ENCODE assay signal across 34 cellular contexts in genomic region chr22:33735978-33736377, GRCh38.
"Had no signal": no experiment of that assay in that cellular context is flagged by ENCODE, and none has a peak within 500 bp of the region (broad histone marks: within the 10 kb centered on the region; RNA-seq: fewer than 3 reads in every experiment).

No MANE protein-coding gene starts in this region.

- H3K36me3 ChIP-seq: adrenal gland, brain microvascular endothelial cell, breast epithelium had no signal

- H3K4me3 ChIP-seq: adrenal gland, body of pancreas, breast epithelium had no signal

- H3K36me3 Mint-ChIP-seq: activated CD4-positive, alpha-beta memory T cell treated with anti-CD3 and anti-CD28 coated beads for 36 hours; activated naive CD4-positive, alpha-beta T cell treated with anti-CD3 and anti-CD28 coated beads, Interleukin-2, amount 50 U/mL, for 72 hours; activated naive CD8-positive, alpha-beta T cell treated with anti-CD3 and anti-CD28 coated beads for 36 hours had no signal

- ATAC-seq: activated CD8-positive, alpha-beta T cell treated with anti-CD3 and anti-CD28 coated beads for 36 hours; activated naive CD4-positive, alpha-beta T cell treated with anti-CD3 and anti-CD28 coated beads, Interleukin-2, amount 50 U/mL, for 72 hours; activated T-cell treated with anti-CD3 and anti-CD28 coated beads, Interleukin-2, amount 50 U/mL, for 4 hours; activated T-cell treated with anti-CD3 and anti-CD28 coated beads, Interleukin-2, amount 50 U/mL, for 72 hours; activated T-helper 17 cell treated with anti-CD3 and anti-CD28 coated beads, Interleukin-2, amount 50 U/mL, for 72 hours; body of pancreas had no signal

- DNase-seq: activated B cell treated with CpG ODN at 0.5 μM for 24 hours; activated CD4-positive, alpha-beta memory T cell treated with anti-CD3 and anti-CD28 coated beads for 36 hours; activated CD4-positive, alpha-beta T cell treated with anti-CD3 and anti-CD28 coated beads for 4 hours; activated CD4-positive, alpha-beta T cell treated with anti-CD3 and anti-CD28 coated beads, Interleukin-2, amount 10 ng/mL, durations not matched to agents 24 days and 14 days; activated CD4-positive, alpha-beta T cell treated with anti-CD3 and anti-CD28 coated beads, Interleukin-2, amount 50 U/mL, for 1 hour; activated CD4-positive, alpha-beta T cell treated with anti-CD3 and anti-CD28 coated beads, Interleukin-2, amount 50 U/mL, for 4 hours; activated CD4-positive, CD25-positive, alpha-beta regulatory T cell treated with anti-CD3 and anti-CD28 coated beads, Interleukin-2, amount 50 U/mL, for 72 hours; activated CD8-positive, alpha-beta memory T cell treated with anti-CD3 and anti-CD28 coated beads, Interleukin-2, amount 50 U/mL, for 4 hours; activated CD8-positive, alpha-beta T cell treated with anti-CD3 and anti-CD28 coated beads for 36 hours; activated effector memory CD4-positive, alpha-beta T cell treated with anti-CD3 and anti-CD28 coated beads, Interleukin-2, amount 50 U/mL, for 16 hours; activated gamma-delta T cell treated with Interleukin-2 at 50 U/mL for 16 hours; activated naive CD4-positive, alpha-beta T cell; activated naive CD4-positive, alpha-beta T cell treated with anti-CD3 and anti-CD28 coated beads for 36 hours; activated naive CD4-positive, alpha-beta T cell treated with anti-CD3 and anti-CD28 coated beads, Interleukin-2, amount 50 U/mL, for 16 hours; activated naive CD8-positive, alpha-beta T cell treated with anti-CD3 and anti-CD28 coated beads for 36 hours; activated T-cell treated with anti-CD3 and anti-CD28 coated beads for 4 hours; activated T-cell treated with anti-CD3 and anti-CD28 coated beads, Interleukin-2, amount 50 U/mL, for 1 hour; activated T-cell treated with anti-CD3 and anti-CD28 coated beads, Interleukin-2, amount 50 U/mL, for 4 hours; activated T-cell treated with anti-CD3 and anti-CD28 coated beads, Interleukin-2, amount 50 U/mL, for 72 hours; adrenal gland; amniotic stem cell; aorta; body of pancreas; brain microvascular endothelial cell; central memory CD4-positive, alpha-beta T cell; T-helper 2 cell; T-helper 9 cell had no signal

- H3K4me3 Mint-ChIP-seq: activated B cell treated with CpG ODN at 0.5 μM for 24 hours; activated CD4-positive, alpha-beta memory T cell treated with anti-CD3 and anti-CD28 coated beads for 36 hours; activated CD4-positive, alpha-beta T cell treated with anti-CD3 and anti-CD28 coated beads, Interleukin-2, amount 10 ng/mL, durations not matched to agents 24 days and 14 days; activated CD8-positive, alpha-beta T cell treated with anti-CD3 and anti-CD28 coated beads for 36 hours; activated naive CD4-positive, alpha-beta T cell treated with anti-CD3 and anti-CD28 coated beads for 36 hours; activated naive CD8-positive, alpha-beta T cell treated with anti-CD3 and anti-CD28 coated beads for 36 hours; activated T-cell treated with anti-CD3 and anti-CD28 coated beads, Interleukin-2, amount 50 U/mL, for 4 hours; activated T-cell treated with anti-CD3 and anti-CD28 coated beads, Interleukin-2, amount 50 U/mL, for 72 hours; activated T-helper 1 cell treated with anti-CD3 and anti-CD28 coated beads, Interleukin-12 subunit alpha, Interleukin-12 subunit beta, Interleukin-2, Interleukin-4 antibody, amounts not matched to agents 30 ng/mL and 10 ng/mL and 1 ng/mL, durations not matched to agents 14 hours and 24 hours and 36 hours; activated T-helper 17 cell treated with anti-CD3 and anti-CD28 coated beads, Interleukin-2, amount 50 U/mL, for 72 hours; T-helper 1 cell treated with Interleukin-12 subunit alpha and Interleukin-12 subunit beta and Interleukin-4 antibody, amounts not matched to agents 30 μg/mL and 1 μg/mL, for 36 hours; T-helper 2 cell treated with Interferon-gamma antibody and Interleukin-4, amounts not matched to agents 5 μg/mL and 100 μg/mL, for 36 hours had no signal

- H3K9me3 ChIP-seq: adrenal gland, body of pancreas, breast epithelium had no signal

- H3K27me3 Mint-ChIP-seq: activated B cell treated with CpG ODN at 0.5 μM for 24 hours; activated CD4-positive, alpha-beta memory T cell treated with anti-CD3 and anti-CD28 coated beads for 36 hours; activated CD4-positive, alpha-beta T cell treated with anti-CD3 and anti-CD28 coated beads, Interleukin-2, amount 10 ng/mL, durations not matched to agents 24 days and 14 days; activated CD8-positive, alpha-beta T cell treated with anti-CD3 and anti-CD28 coated beads for 36 hours; activated naive CD8-positive, alpha-beta T cell treated with anti-CD3 and anti-CD28 coated beads for 36 hours; activated T-helper 17 cell treated with anti-CD3 and anti-CD28 coated beads, Interleukin-2, amount 50 U/mL, for 72 hours had no signal

- H3K9me3 Mint-ChIP-seq: activated CD8-positive, alpha-beta T cell treated with anti-CD3 and anti-CD28 coated beads for 36 hours; activated naive CD4-positive, alpha-beta T cell treated with anti-CD3 and anti-CD28 coated beads for 36 hours; activated naive CD8-positive, alpha-beta T cell treated with anti-CD3 and anti-CD28 coated beads for 36 hours; activated T-cell treated with anti-CD3 and anti-CD28 coated beads, Interleukin-2, amount 50 U/mL, for 4 hours had no signal

- H3K27ac ChIP-seq: adrenal gland, body of pancreas, brain microvascular endothelial cell, breast epithelium, VCaP had no signal

- H3K4me1 Mint-ChIP-seq: activated CD4-positive, alpha-beta T cell treated with anti-CD3 and anti-CD28 coated beads, Interleukin-2, amount 10 ng/mL, durations not matched to agents 24 days and 14 days; activated naive CD8-positive, alpha-beta T cell treated with anti-CD3 and anti-CD28 coated beads for 36 hours; activated T-helper 17 cell treated with anti-CD3 and anti-CD28 coated beads, Interleukin-2, amount 50 U/mL, for 72 hours had no signal

- H3K4me1 ChIP-seq: adrenal gland, body of pancreas, breast epithelium had no signal

- H3K27me3 ChIP-seq: adrenal gland, body of pancreas, brain microvascular endothelial cell, breast epithelium had no signal

- H3K27ac Mint-ChIP-seq: activated B cell treated with CpG ODN at 0.5 μM for 24 hours; activated CD4-positive, alpha-beta memory T cell treated with anti-CD3 and anti-CD28 coated beads for 36 hours; activated CD4-positive, alpha-beta T cell treated with anti-CD3 and anti-CD28 coated beads, Interleukin-2, amount 10 ng/mL, durations not matched to agents 24 days and 14 days; activated CD8-positive, alpha-beta T cell treated with anti-CD3 and anti-CD28 coated beads for 36 hours; activated naive CD4-positive, alpha-beta T cell treated with anti-CD3 and anti-CD28 coated beads for 36 hours; activated naive CD4-positive, alpha-beta T cell treated with anti-CD3 and anti-CD28 coated beads, Interleukin-2, amount 50 U/mL, for 72 hours; activated naive CD8-positive, alpha-beta T cell treated with anti-CD3 and anti-CD28 coated beads for 36 hours; activated T-cell treated with anti-CD3 and anti-CD28 coated beads, Interleukin-2, amount 50 U/mL, for 72 hours; activated T-helper 1 cell treated with anti-CD3 and anti-CD28 coated beads, Interleukin-12 subunit alpha, Interleukin-12 subunit beta, Interleukin-2, Interleukin-4 antibody, amounts not matched to agents 30 ng/mL and 10 ng/mL and 1 ng/mL, durations not matched to agents 14 hours and 24 hours and 36 hours; activated T-helper 17 cell treated with anti-CD3 and anti-CD28 coated beads, Interleukin-2, amount 50 U/mL, for 72 hours; T-helper 1 cell treated with Interleukin-12 subunit alpha and Interleukin-12 subunit beta and Interleukin-4 antibody, amounts not matched to agents 30 μg/mL and 1 μg/mL, for 36 hours; T-helper 2 cell treated with Interferon-gamma antibody and Interleukin-4, amounts not matched to agents 5 μg/mL and 100 μg/mL, for 36 hours had no signal
